Comparison of ENCODE assay signal across 9 cellular contexts in genomic region chr1:42816600-42817439, GRCh38. TPM values are rescaled to one million over a fixed set of nuclear protein-coding genes. Genes with fewer than 3 reads are reported as not detected.
DNase-seq lines count a peak whose midpoint lies in the region; ATAC-seq, FAIRE-seq and TF ChIP-seq lines count a peak whose summit lies in the region.
"Had no signal": no experiment of that assay in that cellular context is flagged by ENCODE, and none has a peak within 500 bp of the region (broad histone marks: within the 10 kb centered on the region; RNA-seq: fewer than 3 reads in every experiment).

A gene with protein sequence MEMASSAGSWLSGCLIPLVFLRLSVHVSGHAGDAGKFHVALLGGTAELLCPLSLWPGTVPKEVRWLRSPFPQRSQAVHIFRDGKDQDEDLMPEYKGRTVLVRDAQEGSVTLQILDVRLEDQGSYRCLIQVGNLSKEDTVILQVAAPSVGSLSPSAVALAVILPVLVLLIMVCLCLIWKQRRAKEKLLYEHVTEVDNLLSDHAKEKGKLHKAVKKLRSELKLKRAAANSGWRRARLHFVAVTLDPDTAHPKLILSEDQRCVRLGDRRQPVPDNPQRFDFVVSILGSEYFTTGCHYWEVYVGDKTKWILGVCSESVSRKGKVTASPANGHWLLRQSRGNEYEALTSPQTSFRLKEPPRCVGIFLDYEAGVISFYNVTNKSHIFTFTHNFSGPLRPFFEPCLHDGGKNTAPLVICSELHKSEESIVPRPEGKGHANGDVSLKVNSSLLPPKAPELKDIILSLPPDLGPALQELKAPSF (plus strand): TSS chr1:42817122. CDS start chr1:42830449, 13,327 bp downstream.
A gene with protein sequence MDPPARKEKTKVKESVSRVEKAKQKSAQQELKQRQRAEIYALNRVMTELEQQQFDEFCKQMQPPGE (minus strand): TSS chr1:42817397. CDS start chr1:42816544, 853 bp downstream.

- H3K4me3 Mint-ChIP-seq in CD8-positive, alpha-beta T cell: peak within 1 kb of the TSS; percentile 80

- H3K79me2 ChIP-seq in H1 (ENCODE audit: control insufficient read depth in 1 of 2, insufficient read depth in 2 of 2, low read length in 2 of 2): no peaks in the 10 kb centered on the region

- intact Hi-C loops in CD8-positive, alpha-beta T cell (cut with DNase I, micrococcal nuclease): loop anchor here (1.0 to 10.0 kb wide), 12 partner anchors 29 to 1452 kb away; partner anchors contain the start of genes C1orf50 (in 2 of the 2), CFAP57 (in 2 of the 2), EBNA1BP2 (in 2 of the 2) and P3H1 (in 2 of the 2)

- H3K18ac ChIP-seq in H1 (ENCODE audit: extremely low read depth, low read length): peak within 1 kb of the TSS; percentile 100

- no peaks in the 10 kb centered on the region; the same call in 1 of the 2 replicates for H3K79me1 ChIP-seq in H1 (ENCODE audit: low read depth, low read length)

- peak; percentile 91 for ATAC-seq in CD8-positive, alpha-beta T cell
- peak; percentile 38 for ATAC-seq in GM19468 (IDR thresholded peaks at IDR 0.05; ENCODE audit: extremely low read depth, unreplicated experiment)

- H3K4me1 ChIP-seq in CD8-positive, alpha-beta T cell (ENCODE audit: insufficient read depth, low read length): peaks cover 16% of the 10 kb centered on the region
- H3K4me1 ChIP-seq in H1 (replicated peaks in 1 of 4; ENCODE audit: control insufficient read depth in 3 of 4, insufficient read depth in 4 of 4, low read length in 3 of 4): peaks cover 3 to 10% (median 5%) of the 10 kb centered on the region in 4 experiments; a peak in 6 of 7 replicates
- H3K4me1 ChIP-seq in mesodermal cell (ENCODE audit: control insufficient read depth, insufficient read depth, low read length, poor library complexity, severe bottlenecking): peaks cover 12% of the 10 kb centered on the region

- H3K23me2 ChIP-seq in H1 (ENCODE audit: low read depth, low read length): peaks cover 6% of the 10 kb centered on the region; the same call in 1 of the 2 replicates

- H3K4me1 Mint-ChIP-seq in CD8-positive, alpha-beta T cell (ENCODE audit: low read depth): peaks cover 27% of the 10 kb centered on the region

- no peak for FAIRE-seq in H1 (lab: Jason Lieb, UNC)
- FAIRE-seq: islet of Langerhans had no signal

- H3K27ac Mint-ChIP-seq in CD8-positive, alpha-beta T cell: peak within 1 kb of the TSS; percentile 85

- no peaks in the 10 kb centered on the region for H3K27me3 ChIP-seq in CD8-positive, alpha-beta T cell (ENCODE audit: insufficient read depth, low read length)
- H3K27me3 ChIP-seq in H1 (replicated peaks in 1 of 4; ENCODE audit: control insufficient read depth in 3 of 4, extremely low read depth in 1 of 4, insufficient read depth in 3 of 4, low read length in 3 of 4): no peaks in the 10 kb centered on the region

- H2AFZ ChIP-seq in H1 (ENCODE audit: low read length): peak within 1 kb of the TSS; percentile 81; the same call in 1 of the 2 replicates

- H3K4me2 ChIP-seq in H1 (ENCODE audit: insufficient read depth in 1 of 2, low read depth in 2 of 2, low read length in 2 of 2): peak within 1 kb of the TSS; percentile 74 to 83

- POLR2A ChIA-PET in CD8-positive, alpha-beta T cell (lab: Charles Lee): interaction anchor here (0.8 to 3.1 kb wide), 7 partner anchors 9 to 135 kb away, joined by 3 to 28 read pairs (median 7); partner anchors contain the start of genes C1orf50, P3H1, YBX1 and ZNF691
- POLR2A ChIA-PET in H1 (lab: Charles Lee; ENCODE audit: partially characterized antibody): interaction anchor here (0.6 to 3.8 kb wide), 19 partner anchors 9 to 551 kb away, joined by 3 to 17 read pairs (median 4); partner anchors contain the start of genes ELOVL1 and ZNF691

- no peak within 1 kb of the TSS for H2BK120ac ChIP-seq in H1 (replicated peaks; ENCODE audit: low read depth, low read length)

- peak within 1 kb of the TSS; percentile 98; the same call in 1 of the 2 replicates for H4K8ac ChIP-seq in H1 (ENCODE audit: extremely low read depth, insufficient read depth, low read length)

- H2BK12ac ChIP-seq in H1 (ENCODE audit: low read depth, low read length): no peak within 1 kb of the TSS

- no peaks in the 10 kb centered on the region for H3K9me3 ChIP-seq in CD8-positive, alpha-beta T cell (ENCODE audit: low read length)
- H3K9me3 ChIP-seq in H1 (ENCODE audit: insufficient read depth in 2 of 2, low read depth in 1 of 2, low read length in 1 of 2): no peaks in the 10 kb centered on the region
- H3K9me3 ChIP-seq in mesodermal cell (ENCODE audit: control insufficient read depth, low read length): peaks cover 4% of the 10 kb centered on the region

- no peak for TF ChIP-seq RAD21 in H1 (IDR thresholded peaks at IDR 0.05 in 1 of 2, conservative IDR thresholded peaks at IDR 0.05 in 1 of 2; ENCODE audit: low read depth in 2 of 2, low read length in 2 of 2)

- H3K36me3 Mint-ChIP-seq in CD8-positive, alpha-beta T cell: peaks cover 6% of the 10 kb centered on the region

- peak within 1 kb of the TSS; percentile 69 for H3K27ac ChIP-seq in CD8-positive, alpha-beta T cell (ENCODE audit: low read depth, low read length)
- peak within 1 kb of the TSS; percentile 98; the same call in 1 of the 2 replicates for H3K27ac ChIP-seq in H1 (ENCODE audit: low read depth, low read length)
- H3K27ac ChIP-seq in mesodermal cell (ENCODE audit: low read depth, low read length, severe bottlenecking): peak within 1 kb of the TSS; percentile 99

- WGBS in H1 (ENCODE audit: extremely low coverage in 1 of 2, insufficient coverage in 1 of 2, insufficient read length in 1 of 2, insufficient replicate concordance in 2 of 2, low coverage in 1 of 2, low lambda C conversion rate in 2 of 2, missing lambda C conversion rate in 1 of 2), 2 experiments: 2% methylated on average over 33 of the region's 66 CpGs; no CpG with 5 or more reads in 1 of the 2 experiments
- WGBS in mesodermal cell (ENCODE audit: insufficient coverage in 2 of 2), 2 experiments: 0% methylated on average over 24 to 29 of the region's 66 CpGs

- no peak within 1 kb of the TSS for H3K14ac ChIP-seq in H1 (ENCODE audit: insufficient read length)

- TF ChIP-seq EP300 in H1 (IDR thresholded peaks at IDR 0.05; ENCODE audit: borderline replicate concordance in 1 of 2, low read depth in 2 of 2, low read length in 2 of 2): no peak

- no peaks in the 10 kb centered on the region for H3K36me3 ChIP-seq in CD8-positive, alpha-beta T cell (ENCODE audit: insufficient read depth, low read length)
- H3K36me3 ChIP-seq in H1 (ENCODE audit: control insufficient read depth in 2 of 4, insufficient read depth in 4 of 4, low read length in 3 of 4) (no peaks in the 10 kb centered on the region; a peak in 1 of 8 replicates), mesodermal cell (ENCODE audit: control insufficient read depth, insufficient read depth, low read length) (peaks cover 9% of the 10 kb centered on the region)

- TF ChIP-seq POLR2A in H1 (IDR thresholded peaks at IDR 0.05; ENCODE audit: control extremely low read depth in 1 of 2, low read depth in 2 of 2, low read length in 2 of 2): peak; percentile 52 to 75

- H4K20me1 ChIP-seq in H1 (replicated peaks in 1 of 2; ENCODE audit: control insufficient read depth in 1 of 2, insufficient read depth in 2 of 2, low read length in 2 of 2): peaks cover 0 to 2% of the 10 kb centered on the region in 2 experiments

- H3K9ac ChIP-seq in H1 (replicated peaks in 1 of 4; ENCODE audit: extremely low read depth in 1 of 4, low read depth in 3 of 4, low read length in 3 of 4): peak within 1 kb of the TSS; percentile 81 to 96 (median 87)

- H3K4ac ChIP-seq in H1 (replicated peaks; ENCODE audit: insufficient read length, low read depth, low read length): no peak within 1 kb of the TSS

- H4K91ac ChIP-seq in H1 (replicated peaks; ENCODE audit: insufficient read length, low read length): no peak within 1 kb of the TSS

- CTCF ChIA-PET in CD8-positive, alpha-beta T cell (lab: Charles Lee): interaction anchor here (1.1 to 1.4 kb wide), 3 partner anchors 38 to 51 kb away, joined by 3 to 7 read pairs (median 3); partner anchors contain the start of genes C1orf50 and P3H1
- CTCF ChIA-PET in H1 (lab: Charles Lee; ENCODE audit: partially characterized antibody): interaction anchor here (0.7 to 1.6 kb wide), 8 partner anchors 12 to 349 kb away, joined by 3 to 7 read pairs (median 3); partner anchors contain the start of genes C1orf50, P3H1 and ZNF691

- peak; percentile 85 to 98 (median 95) for DNase-seq in CD8-positive, alpha-beta T cell
- DNase-seq in HS-27A (ENCODE audit: low read depth): peak; percentile 70
- DNase-seq in NOMO-1 (lab: John Stamatoyannopoulos, UW; ENCODE audit: unreplicated experiment in 2 of 2): peak; percentile 82 to 90
- peak; percentile 89 to 93 (median 90) for DNase-seq in activated CD8-positive, alpha-beta memory T cell treated with anti-CD3 and anti-CD28 coated beads for 48 hours (ENCODE audit: low read depth in 2 of 3, low spot score in 2 of 3)
- DNase-seq in H1 (ENCODE audit: low read depth in 1 of 2, low spot score in 2 of 2): peak; percentile 44 to 98
- DNase-seq in stimulated activated CD8-positive, alpha-beta memory T cell treated with anti-CD3 and anti-CD28 coated beads, Interleukin-15, amount 100 ng/mL, for 24 hours (ENCODE audit: low read depth): peak; percentile 97

- no peaks in the 10 kb centered on the region for H3K27me3 Mint-ChIP-seq in CD8-positive, alpha-beta T cell (ENCODE audit: low read depth)

- no peaks in the 10 kb centered on the region for H3K9me3 Mint-ChIP-seq in CD8-positive, alpha-beta T cell

- TF ChIP-seq CTCF in CD8-positive, alpha-beta T cell (IDR thresholded peaks at IDR 0.05): no peak
- TF ChIP-seq CTCF in H1 (IDR thresholded peaks at IDR 0.05; ENCODE audit: control extremely low read depth in 1 of 3, insufficient read depth in 1 of 3, low read depth in 1 of 3, low read length in 3 of 3): no peak

- H3K56ac ChIP-seq in H1 (replicated peaks; ENCODE audit: insufficient read length, low read depth, low read length): peak within 1 kb of the TSS; percentile 52

- H3K4me3 ChIP-seq in CD8-positive, alpha-beta T cell (ENCODE audit: low read depth, low read length): peak within 1 kb of the TSS; percentile 88
- H3K4me3 ChIP-seq in H1 (ENCODE audit: extremely low read depth in 1 of 4, insufficient read depth in 2 of 4, low read depth in 3 of 4, low read length in 4 of 4) (peak within 1 kb of the TSS; percentile 62 to 81 (median 69)), mesodermal cell (ENCODE audit: extremely low read depth, insufficient read depth, low read length, poor library complexity, severe bottlenecking) (peak within 1 kb of the TSS; percentile 59)

- no peak within 1 kb of the TSS for H2AK5ac ChIP-seq in H1 (ENCODE audit: low read depth, low read length)

- H2BK5ac ChIP-seq in H1 (ENCODE audit: low read depth, low read length): peak within 1 kb of the TSS; percentile 94

- H2BK20ac ChIP-seq in H1 (ENCODE audit: low read length): no peak within 1 kb of the TSS

- H3K23ac ChIP-seq in H1 (ENCODE audit: insufficient read length): no peak within 1 kb of the TSS

- H2BK15ac ChIP-seq in H1 (ENCODE audit: low read length): no peak within 1 kb of the TSS

- H4K5ac ChIP-seq in H1 (ENCODE audit: insufficient read length, low read depth, low read length): peak within 1 kb of the TSS; percentile 87

RNA-seq across cellular contexts. Expression of the first gene that starts in this region (rescaled TPM):
- total RNA-seq in CD8-positive, alpha-beta T cell: 1 to 10 TPM; 3.0 to 3.3 TPM
- 3.9 and 5.0 TPM in 2 replicates for total RNA-seq in H1 (2021; fragmentation: NEBNext Ultra II Directional; extraction: Animal tissue kit (Norgen Biotek cat#: 25700))
- polyA plus RNA-seq in H1 (2011; rRNA removed): 2.2 and 2.5 TPM in 2 replicates
- polyA plus RNA-seq in H1 (2011; cell fraction: cytosol; rRNA removed): 3.5 TPM
- polyA plus RNA-seq in H1 (2011; cell fraction: nucleus; rRNA removed): 3.7 TPM
- polyA plus RNA-seq in H1 (2012, experiment 1 of 2): 2.8 to 3.2 TPM (median 2.9 TPM) in 4 replicates
- 0.51 TPM for polyA plus RNA-seq in H1 (2012, experiment 2 of 2)
- 2.6 TPM for polyA plus RNA-seq in H1 (2013, experiment 1 of 2)
- 2.6 TPM for polyA plus RNA-seq in H1 (2013, experiment 2 of 2)
- 2.4 and 3.5 TPM in 2 replicates for polyA minus RNA-seq in H1 (2011; rRNA and poly(A)+ RNA removed)
- polyA minus RNA-seq in H1 (2011; cell fraction: cytosol; rRNA and poly(A)+ RNA removed): 2.6 TPM
- polyA minus RNA-seq in H1 (2011; cell fraction: nucleus; rRNA and poly(A)+ RNA removed): 3.4 TPM
- polyA plus RNA-seq in mesodermal cell (2013, experiment 1 of 2): 3.2 TPM
- polyA plus RNA-seq in mesodermal cell (2013, experiment 2 of 2): 3.4 TPM

RNA-seq across cellular contexts. Expression of the second gene that starts in this region (rescaled TPM):
- total RNA-seq in CD8-positive, alpha-beta T cell: 10 to 100 TPM; 17.6 to 18.3 TPM
- total RNA-seq in H1 (2021; fragmentation: NEBNext Ultra II Directional; extraction: Animal tissue kit (Norgen Biotek cat#: 25700)): 30.2 and 34.2 TPM in 2 replicates
- polyA plus RNA-seq in H1 (2011; rRNA removed): 16.3 and 29.7 TPM in 2 replicates
- 25.7 TPM for polyA plus RNA-seq in H1 (2011; cell fraction: cytosol; rRNA removed)
- polyA plus RNA-seq in H1 (2011; cell fraction: nucleus; rRNA removed): 7.5 TPM
- 30.9 to 59.7 TPM (median 33.6 TPM) in 4 replicates for polyA plus RNA-seq in H1 (2012, experiment 1 of 2)
- polyA plus RNA-seq in H1 (2012, experiment 2 of 2): 20.1 TPM
- polyA plus RNA-seq in H1 (2013, experiment 1 of 2): 53.9 TPM
- 52.1 TPM for polyA plus RNA-seq in H1 (2013, experiment 2 of 2)
- 6.7 and 8.7 TPM in 2 replicates for polyA minus RNA-seq in H1 (2011; rRNA and poly(A)+ RNA removed)
- 4.0 TPM for polyA minus RNA-seq in H1 (2011; cell fraction: cytosol; rRNA and poly(A)+ RNA removed)
- 9.0 TPM for polyA minus RNA-seq in H1 (2011; cell fraction: nucleus; rRNA and poly(A)+ RNA removed)
- polyA plus RNA-seq in mesodermal cell (2013, experiment 1 of 2): 55.8 TPM
- polyA plus RNA-seq in mesodermal cell (2013, experiment 2 of 2): 56.8 TPM

Comparison
In these comparisons a context has a peak if more than half of its experiments do, and no peak if none do; other contexts are left out.
1. Peak in every context shown above with its lines: DNase-seq, ATAC-seq, H3K4me3 ChIP-seq and H3K27ac ChIP-seq.